ENCODE assay signal across 1 cellular context in genomic region chr12:56631790-56632700, GRCh38.
TF ChIP-seq lines count a peak whose summit lies in the region.

No MANE protein-coding gene starts in this region.

TF ChIP-seq in H1, 55 proteins besides CTCF, POLR2A, EP300 and RAD21 (continued from another document):
- TF ChIP-seq NANOG (IDR thresholded peaks at IDR 0.05; ENCODE audit: insufficient read depth, low read depth, low read length, poor library complexity, severe bottlenecking) (no peak), ATF3 (IDR thresholded peaks at IDR 0.05; ENCODE audit: insufficient read depth, low read depth, low read length) (no peak), GTF2F1 (IDR thresholded peaks at IDR 0.05; ENCODE audit: borderline replicate concordance, low read depth, low read length) (no peak), SUZ12 (IDR thresholded peaks at IDR 0.05; ENCODE audit: low read length) (no peak), HDAC2 (IDR thresholded peaks at IDR 0.05; ENCODE audit: borderline replicate concordance in 1 of 2, low read depth in 2 of 2, low read length in 2 of 2) (0 out of 4 replicates have a peak, but pooled peaks of 1 of the 2 experiments have one; percentile 65), E2F6 (IDR thresholded peaks at IDR 0.05) (no peak), KDM4A (IDR thresholded peaks at IDR 0.05; ENCODE audit: low read depth, low read length, severe bottlenecking) (no peak), JUND (IDR thresholded peaks at IDR 0.05; ENCODE audit: low read length) (no peak), SIRT6 (IDR thresholded peaks at IDR 0.05; ENCODE audit: low read length) (no peak), BACH1 (IDR thresholded peaks at IDR 0.05; ENCODE audit: low read length) (peak; percentile 58; the same call in 1 of the 2 replicates), CTBP2 (IDR thresholded peaks at IDR 0.05; ENCODE audit: borderline replicate concordance, insufficient read depth, insufficient read length, low read length) (no peak), JUN (IDR thresholded peaks at IDR 0.05; ENCODE audit: low read depth, low read length) (no peak), CEBPB (IDR thresholded peaks at IDR 0.05; ENCODE audit: low read depth, low read length) (no peak), NRF1 (IDR thresholded peaks at IDR 0.05; ENCODE audit: low read depth, low read length) (no peak), BRCA1 (IDR thresholded peaks at IDR 0.05; ENCODE audit: low read depth, low read length) (no peak), KDM5A (IDR thresholded peaks at IDR 0.05; ENCODE audit: low read length) (no peak)
